ENCODE assay signal across 11 cellular contexts in the genomic region with DNA sequence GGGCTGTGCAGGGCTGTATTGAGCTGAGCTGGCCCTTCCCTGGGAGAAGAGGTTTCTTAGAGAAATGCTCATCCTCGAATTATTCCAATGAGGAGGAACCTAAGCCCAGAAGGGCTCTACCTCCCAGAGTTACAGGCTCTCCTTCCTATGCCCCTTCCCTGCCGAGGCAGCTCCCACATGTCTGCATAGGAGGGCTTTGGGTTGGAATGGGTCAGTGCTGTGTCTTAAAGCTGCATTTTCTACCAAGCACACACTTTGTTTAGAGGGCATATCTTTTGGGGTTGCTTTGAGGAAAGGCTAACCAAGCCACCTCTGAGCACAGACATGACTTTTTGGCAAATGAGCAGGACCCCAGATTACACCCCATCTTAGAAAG. TPM values are rescaled to one million over a fixed set of nuclear protein-coding genes. Genes with fewer than 3 reads are reported as not detected.
A peak's percentile ranks its signal among the peaks of the same experiment; 100 is the strongest.
DNase-seq lines count a peak whose midpoint lies in the region; ATAC-seq, FAIRE-seq and TF ChIP-seq lines count a peak whose summit lies in the region.
"Had no signal": no experiment of that assay in that cellular context is flagged by ENCODE, and none has a peak within 500 bp of the region (broad histone marks: within the 10 kb centered on the region; RNA-seq: fewer than 3 reads in every experiment).

No MANE protein-coding gene starts in this region.

- no peaks in the 10 kb centered on the region for H3K9me1 ChIP-seq in K562 (ENCODE audit: control insufficient read depth, insufficient read depth, low read length)

- no peaks in the 10 kb centered on the region for H3K36me3 ChIP-seq in K562 (ENCODE audit: control insufficient read depth, insufficient read depth, low read length)
- no peaks in the 10 kb centered on the region for H3K36me3 ChIP-seq in mucosa of stomach (ENCODE audit: control insufficient read depth, insufficient read depth, low read length)
- no peaks in the 10 kb centered on the region for H3K36me3 ChIP-seq in transverse colon

- DNase-seq in DMS 273 (lab: John Stamatoyannopoulos, UW; ENCODE audit: unreplicated experiment) (peak; percentile 59), DMS 273 treated with DMSO at 0.1 percent for 48 hours (lab: John Stamatoyannopoulos, UW) (no peak), K562 (ENCODE audit: extremely low read depth in 1 of 4, low spot score in 3 of 4) (no peak), transverse colon (no peak), kidney tubule cell (ENCODE audit: low spot score) (no peak)
- DNase-seq: activated CD8-positive, alpha-beta memory T cell treated with anti-CD3 and anti-CD28 coated beads, Interleukin-2, amount 50 U/mL, for 48 hours; NCI-H146 had no signal

- POLR2A ChIA-PET in K562 (lab: Yijun Ruan, JAX) = interaction anchor here (0.5 kb wide), 1 partner anchor 41 kb away, joined by 4 read pairs; no protein-coding TSS in a partner anchor

- TF ChIP-seq CTCF in K562 (IDR thresholded peaks at IDR 0.05 in 2 of 3, conservative IDR thresholded peaks at IDR 0.05 in 1 of 3; ENCODE audit: insufficient read depth in 2 of 3, low read depth in 1 of 3, low read length in 3 of 3) (no peak), transverse colon (IDR thresholded peaks at IDR 0.05) (no peak)

- H3K9me3 ChIP-seq in K562 (replicated peaks; ENCODE audit: control insufficient read depth, insufficient read depth, low read depth, low read length) = no peaks in the 10 kb centered on the region
- no peaks in the 10 kb centered on the region for H3K9me3 ChIP-seq in mucosa of stomach (ENCODE audit: control insufficient read depth, low read length)
- H3K9me3 ChIP-seq in transverse colon = no peaks in the 10 kb centered on the region

- TF ChIP-seq EP300 in K562 (IDR thresholded peaks at IDR 0.05; ENCODE audit: low read length) = no peak
- no peak for TF ChIP-seq EP300 in transverse colon (IDR thresholded peaks at IDR 0.05; ENCODE audit: low read depth)

- no peak overlapping the region for H3K4me2 ChIP-seq in K562 (ENCODE audit: insufficient read depth, low read length)

- TF ChIP-seq RAD21 in K562 (CRISPR knock-in tag; conservative IDR thresholded peaks at IDR 0.05 in 1 of 2, IDR thresholded peaks at IDR 0.05 in 1 of 2) = no peak

- CTCF ChIA-PET in K562 (lab: Yijun Ruan, JAX; ENCODE audit: low intra/inter-chr PET ratio) = no interaction called here

- H3K4me1 ChIP-seq in K562 (replicated peaks in 1 of 2; ENCODE audit: control insufficient read depth in 2 of 2, insufficient read depth in 2 of 2, low read length in 2 of 2) (peaks cover 2 to 13% of the 10 kb centered on the region in 2 experiments; a peak in 2 of 5 replicates), mucosa of stomach (ENCODE audit: control insufficient read depth, insufficient read depth, low read length) (peaks cover 86% of the 10 kb centered on the region), transverse colon (peaks cover 43 to 82% (median 67%) of the 10 kb centered on the region in 4 donors)

- H3K79me2 ChIP-seq in K562 (ENCODE audit: control insufficient read depth, insufficient read depth, low read length) = 0 out of 3 replicates have a peak, but pooled peaks cover 2% of the 10 kb centered on the region

- in situ Hi-C loops in K562 (cut with MboI) = no loop called here
- in situ Hi-C loops in transverse colon (cut with MboI; ENCODE audit: low pct_ligation_motif_present in 1 of 4, low pct_unique_long_range_greater_than_20kb in 1 of 4, low sequenced_read_pairs in 3 of 4) = no loop called here

- no peak for FAIRE-seq in K562 (lab: Jason Lieb, UNC)

- TF ChIP-seq POLR2A in K562 (conservative IDR thresholded peaks at IDR 0.05) (no peak), transverse colon (IDR thresholded peaks at IDR 0.05) (no peak)

- no peak overlapping the region for H3K27ac ChIP-seq in K562 (ENCODE audit: extremely low read depth, low read depth, low read length)
- peak overlapping the region; percentile 66 to 95 (median 74) for H3K27ac ChIP-seq in transverse colon
- H3K27ac ChIP-seq: 22Rv1 had no signal

- no peak for ATAC-seq in K562
- no peak for ATAC-seq in GM19324 (IDR thresholded peaks at IDR 0.05; ENCODE audit: low FRiP score, unreplicated experiment)
- ATAC-seq in HG03460 (IDR thresholded peaks at IDR 0.05; ENCODE audit: unreplicated experiment) = no peak

- WGBS in K562 (ENCODE audit: insufficient coverage, low coverage, missing lambda C conversion rate) = 16% methylated on average over 2 of the region's 2 CpGs
- 43 to 63% methylated on average over 1 to 2 of the region's 2 CpGs for WGBS in transverse colon (ENCODE audit: low coverage in 1 of 2), 2 donors

- peaks cover 15% of the 10 kb centered on the region for H4K20me1 ChIP-seq in K562 (replicated peaks; ENCODE audit: control insufficient read depth, insufficient read depth, low read length)

- H3K9ac ChIP-seq in K562 (ENCODE audit: insufficient read depth in 1 of 2, low read depth in 2 of 2, low read length in 2 of 2) = no peak overlapping the region
- H3K9ac ChIP-seq in mucosa of stomach (ENCODE audit: low read length) = peak overlapping the region; percentile 8

- no peak overlapping the region for H2AFZ ChIP-seq in K562 (ENCODE audit: low read depth, low read length)

- H3K27me3 ChIP-seq in K562 (ENCODE audit: control insufficient read depth in 2 of 2, insufficient read depth in 2 of 2, low read length in 2 of 2) (no peaks in the 10 kb centered on the region), mucosa of stomach (ENCODE audit: control insufficient read depth, insufficient read depth, low read length) (no peaks in the 10 kb centered on the region), transverse colon (no peaks in the 10 kb centered on the region)

- BruUV-seq in K562 (replicated peaks; lab: Mats Ljungman, UMichigan) = no TSS peak

- no peak overlapping the region for H3K4me3 ChIP-seq in K562
- H3K4me3 ChIP-seq in mucosa of stomach (ENCODE audit: low read length) = no peak overlapping the region
- H3K4me3 ChIP-seq in transverse colon = no peak overlapping the region

- intact Hi-C loops in K562 (cut with micrococcal nuclease) = no loop called here
- intact Hi-C loops in transverse colon (cut with DNase I; ENCODE audit: low total_unique reads) = no loop called here

TF ChIP-seq in K562, 482 proteins besides CTCF, POLR2A, EP300 and RAD21:
- TF ChIP-seq ZNF766 (CRISPR knock-in tag; conservative IDR thresholded peaks at IDR 0.05) (0 out of 2 replicates have a peak, but pooled peaks have one; percentile 39), MEF2A (IDR thresholded peaks at IDR 0.05; ENCODE audit: control insufficient read depth, low read depth, low read length) (no peak)

RNA-seq across cellular contexts. Expression of gene NEK6, which starts 9.1 kb away (rescaled TPM):
- total RNA-seq in K562 (2011; cell fraction: chromatin; rRNA removed; ENCODE audit: low replicate concordance) = 11.0 and 26.4 TPM in 2 replicates
- 6.4 and 7.7 TPM in 2 replicates for total RNA-seq in K562 (2011; cell fraction: nucleolus; rRNA removed)
- 8.4 and 9.9 TPM in 2 replicates for total RNA-seq in K562 (2011; cell fraction: nucleoplasm; rRNA removed)
- 8.0 and 11.4 TPM in 2 replicates for total RNA-seq in K562 (2014; rRNA removed)
- 6.1 and 6.9 TPM in 2 replicates for total RNA-seq in K562 (2014; rRNA removed; fragmentation: Illumina TruSeq; extraction: Trizol)
- total RNA-seq in K562 (2015; rRNA removed; fragmentation: Illumina TruSeq; extraction: Trizol) = 7.9 and 8.4 TPM in 2 replicates
- total RNA-seq in K562 (2021) = 19.0 and 19.7 TPM in 2 replicates
- polyA plus RNA-seq in K562 (2011; rRNA removed) = 12.1 and 27.8 TPM in 2 replicates
- 20.4 and 25.6 TPM in 2 replicates for polyA plus RNA-seq in K562 (2011; cell fraction: cytosol; rRNA removed)
- polyA plus RNA-seq in K562 (2011; cell fraction: nucleus; rRNA removed) = 13.6 and 24.6 TPM in 2 replicates
- 8.5 and 12.5 TPM in 2 replicates for polyA plus RNA-seq in K562 (2012)
- polyA plus RNA-seq in K562 (2014; fragmentation: Illumina TruSeq; extraction: Trizol) = 12.5 and 12.9 TPM in 2 replicates
- polyA plus RNA-seq in K562 (2014; fragmentation: Nextera tagmentation; extraction: Ambion mirVana) = 1 to 10 TPM; 3.1 to 3.5 TPM
- 9.5 and 13.1 TPM in 2 replicates for polyA plus RNA-seq in K562 (2014; rRNA removed)
- 24.9 and 49.3 TPM in 2 replicates for polyA minus RNA-seq in K562 (2011; rRNA and poly(A)+ RNA removed)
- 10.0 and 18.9 TPM in 2 replicates for polyA minus RNA-seq in K562 (2011; cell fraction: cytosol; rRNA and poly(A)+ RNA removed)
- polyA minus RNA-seq in K562 (2011; cell fraction: nucleus; rRNA and poly(A)+ RNA removed) = 4.8 and 27.3 TPM in 2 replicates
- total RNA-seq in transverse colon = 10 to 100 TPM; 12.3 to 31.1 (median 21.6) TPM
